3 cellular contexts compared by ENCODE assay signal in genomic region chr14:67129768-67130167, GRCh38.
TF ChIP-seq lines count a peak whose summit lies in the region.

No MANE protein-coding gene starts in this region.

TF ChIP-seq in HepG2, 621 proteins besides CTCF, POLR2A, EP300 and RAD21:
- TF ChIP-seq PHF8 (CRISPR knock-in tag; IDR thresholded peaks at IDR 0.05) (no peak), HNRNPK (IDR thresholded peaks at IDR 0.05; ENCODE audit: low read depth, low read length, poor library complexity, severe bottlenecking) (peak; percentile 91), ZNF704 (CRISPR knock-in tag; IDR thresholded peaks at IDR 0.05; ENCODE audit: borderline replicate concordance) (no peak), NFRKB (IDR thresholded peaks at IDR 0.05) (no peak), TAF1 (CRISPR knock-in tag; IDR thresholded peaks at IDR 0.05) (no peak), ZNF329 (CRISPR knock-in tag; IDR thresholded peaks at IDR 0.05; ENCODE audit: low read depth) (no peak), MBD4 (IDR thresholded peaks at IDR 0.05; ENCODE audit: borderline replicate concordance, low read length) (no peak)
- TF ChIP-seq, protein P1, sequence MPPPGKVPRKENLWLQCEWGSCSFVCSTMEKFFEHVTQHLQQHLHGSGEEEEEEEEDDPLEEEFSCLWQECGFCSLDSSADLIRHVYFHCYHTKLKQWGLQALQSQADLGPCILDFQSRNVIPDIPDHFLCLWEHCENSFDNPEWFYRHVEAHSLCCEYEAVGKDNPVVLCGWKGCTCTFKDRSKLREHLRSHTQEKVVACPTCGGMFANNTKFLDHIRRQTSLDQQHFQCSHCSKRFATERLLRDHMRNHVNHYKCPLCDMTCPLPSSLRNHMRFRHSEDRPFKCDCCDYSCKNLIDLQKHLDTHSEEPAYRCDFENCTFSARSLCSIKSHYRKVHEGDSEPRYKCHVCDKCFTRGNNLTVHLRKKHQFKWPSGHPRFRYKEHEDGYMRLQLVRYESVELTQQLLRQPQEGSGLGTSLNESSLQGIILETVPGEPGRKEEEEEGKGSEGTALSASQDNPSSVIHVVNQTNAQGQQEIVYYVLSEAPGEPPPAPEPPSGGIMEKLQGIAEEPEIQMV (CRISPR knock-in tag; IDR thresholded peaks at IDR 0.05; ENCODE audit: low read depth) = no peak

TF ChIP-seq in A549, 52 proteins besides CTCF, POLR2A, EP300 and RAD21:
- no peak for TF ChIP-seq CHD4 (IDR thresholded peaks at IDR 0.05; ENCODE audit: borderline replicate concordance)
- no peak for TF ChIP-seq FOSL2 (IDR thresholded peaks at IDR 0.05)
- TF ChIP-seq FOSL2 (CRISPR knock-in tag; IDR thresholded peaks at IDR 0.05) = no peak
- TF ChIP-seq NR3C1 (IDR thresholded peaks at IDR 0.05) = no peak
- no peak for TF ChIP-seq HES2 (IDR thresholded peaks at IDR 0.05)
- no peak for TF ChIP-seq JUN (IDR thresholded peaks at IDR 0.05)
- TF ChIP-seq RNF2 (IDR thresholded peaks at IDR 0.05; ENCODE audit: borderline replicate concordance, low read depth) = no peak
- TF ChIP-seq JUNB (IDR thresholded peaks at IDR 0.05) = no peak
- TF ChIP-seq SREBF2 (IDR thresholded peaks at IDR 0.05) = no peak

TF ChIP-seq in K562, 482 proteins besides CTCF, POLR2A, EP300 and RAD21:
- peak; percentile 87 for TF ChIP-seq PCBP2 (IDR thresholded peaks at IDR 0.05; ENCODE audit: low read depth, low read length, poor library complexity, severe bottlenecking)
- TF ChIP-seq, protein P2, sequence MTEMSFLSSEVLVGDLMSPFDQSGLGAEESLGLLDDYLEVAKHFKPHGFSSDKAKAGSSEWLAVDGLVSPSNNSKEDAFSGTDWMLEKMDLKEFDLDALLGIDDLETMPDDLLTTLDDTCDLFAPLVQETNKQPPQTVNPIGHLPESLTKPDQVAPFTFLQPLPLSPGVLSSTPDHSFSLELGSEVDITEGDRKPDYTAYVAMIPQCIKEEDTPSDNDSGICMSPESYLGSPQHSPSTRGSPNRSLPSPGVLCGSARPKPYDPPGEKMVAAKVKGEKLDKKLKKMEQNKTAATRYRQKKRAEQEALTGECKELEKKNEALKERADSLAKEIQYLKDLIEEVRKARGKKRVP (CRISPR knock-in tag; IDR thresholded peaks at IDR 0.05) = no peak
